ENCODE assay signal across 1 cellular context in genomic region chr10:1048732-1049424, GRCh38.
TF ChIP-seq lines count a peak whose summit lies in the region.

IDI1 (minus strand) TSS chr10:1049119; CDS start chr10:1049003, 116 bp downstream.

TF ChIP-seq in HepG2, 621 proteins besides CTCF, POLR2A, EP300 and RAD21 (continued from another document and continues in another):
- TF ChIP-seq NFAT5 (CRISPR knock-in tag; IDR thresholded peaks at IDR 0.05) (no peak), ZNF275 (CRISPR knock-in tag; IDR thresholded peaks at IDR 0.05; ENCODE audit: borderline replicate concordance) (no peak; the same call in 1 of the 2 replicates), CBX5 (CRISPR knock-in tag; IDR thresholded peaks at IDR 0.05; ENCODE audit: borderline replicate concordance) (peak; percentile 12; the same call in 1 of the 2 replicates), ZNF329 (CRISPR knock-in tag; IDR thresholded peaks at IDR 0.05; ENCODE audit: low read depth) (peak; percentile 48; the same call in 1 of the 2 replicates), ZSCAN9 (CRISPR knock-in tag; IDR thresholded peaks at IDR 0.05; ENCODE audit: borderline replicate concordance) (no peak), DR1 (CRISPR knock-in tag; IDR thresholded peaks at IDR 0.05) (peak; percentile 99), STAT5B (CRISPR knock-in tag; IDR thresholded peaks at IDR 0.05) (no peak), SRF (IDR thresholded peaks at IDR 0.05; ENCODE audit: low read depth, low read length) (no peak), ZSCAN25 (CRISPR knock-in tag; IDR thresholded peaks at IDR 0.05) (no peak; the same call in 1 of the 2 replicates), HNRNPLL (IDR thresholded peaks at IDR 0.05; ENCODE audit: low read depth, low read length, poor library complexity, severe bottlenecking) (peak; percentile 76), HOXA3 (CRISPR knock-in tag; IDR thresholded peaks at IDR 0.05) (peak; percentile 95), GLI4 (CRISPR knock-in tag; IDR thresholded peaks at IDR 0.05; ENCODE audit: borderline replicate concordance) (no peak), YEATS2 (CRISPR knock-in tag; IDR thresholded peaks at IDR 0.05; ENCODE audit: borderline replicate concordance) (peak; percentile 63; the same call in 1 of the 2 replicates), CBX1 (IDR thresholded peaks at IDR 0.05; ENCODE audit: low read depth) (no peak), ZBTB25 (CRISPR knock-in tag; IDR thresholded peaks at IDR 0.05) (peak; percentile 96), EZH2 (conservative IDR thresholded peaks at IDR 0.05; ENCODE audit: low read depth, low read length) (no peak), ZNF18 (CRISPR knock-in tag; IDR thresholded peaks at IDR 0.05; ENCODE audit: insufficient replicate concordance) (peak; percentile 12), ZNF343 (CRISPR knock-in tag; IDR thresholded peaks at IDR 0.05) (peak; percentile 64), ZNF383 (CRISPR knock-in tag; IDR thresholded peaks at IDR 0.05; ENCODE audit: borderline replicate concordance) (no peak), ZNF20 (CRISPR knock-in tag; IDR thresholded peaks at IDR 0.05) (peak; percentile 79; the same call in 1 of the 2 replicates), NFE2L1 (CRISPR knock-in tag; IDR thresholded peaks at IDR 0.05; ENCODE audit: borderline replicate concordance) (no peak), LRRFIP1 (CRISPR knock-in tag; conservative IDR thresholded peaks at IDR 0.05) (no peak), TP53 (CRISPR knock-in tag; conservative IDR thresholded peaks at IDR 0.05) (peak; percentile 86; the same call in 1 of the 2 replicates), POLR2AphosphoS2 (IDR thresholded peaks at IDR 0.05; ENCODE audit: low read depth, low read length) (0 out of 2 replicates have a peak, but pooled peaks have one; percentile 47), EHMT2 (IDR thresholded peaks at IDR 0.05; ENCODE audit: borderline replicate concordance, low read depth, low read length) (no peak), ISL2 (CRISPR knock-in tag; IDR thresholded peaks at IDR 0.05) (peak; percentile 75), ZNF234 (CRISPR knock-in tag; conservative IDR thresholded peaks at IDR 0.05) (peak; percentile 93; the same call in 1 of the 2 replicates), E2F2 (CRISPR knock-in tag; IDR thresholded peaks at IDR 0.05; ENCODE audit: borderline replicate concordance) (no peak), BORCS8-MEF2B (CRISPR knock-in tag; IDR thresholded peaks at IDR 0.05) (peak; percentile 85; the same call in 1 of the 2 replicates), MED8 (CRISPR knock-in tag; IDR thresholded peaks at IDR 0.05; ENCODE audit: insufficient replicate concordance) (peak; percentile 57), ZEB1 (IDR thresholded peaks at IDR 0.05; ENCODE audit: insufficient replicate concordance, low read depth) (no peak), TAF1 (CRISPR knock-in tag; IDR thresholded peaks at IDR 0.05) (peak; percentile 94)
- TF ChIP-seq, protein P1, sequence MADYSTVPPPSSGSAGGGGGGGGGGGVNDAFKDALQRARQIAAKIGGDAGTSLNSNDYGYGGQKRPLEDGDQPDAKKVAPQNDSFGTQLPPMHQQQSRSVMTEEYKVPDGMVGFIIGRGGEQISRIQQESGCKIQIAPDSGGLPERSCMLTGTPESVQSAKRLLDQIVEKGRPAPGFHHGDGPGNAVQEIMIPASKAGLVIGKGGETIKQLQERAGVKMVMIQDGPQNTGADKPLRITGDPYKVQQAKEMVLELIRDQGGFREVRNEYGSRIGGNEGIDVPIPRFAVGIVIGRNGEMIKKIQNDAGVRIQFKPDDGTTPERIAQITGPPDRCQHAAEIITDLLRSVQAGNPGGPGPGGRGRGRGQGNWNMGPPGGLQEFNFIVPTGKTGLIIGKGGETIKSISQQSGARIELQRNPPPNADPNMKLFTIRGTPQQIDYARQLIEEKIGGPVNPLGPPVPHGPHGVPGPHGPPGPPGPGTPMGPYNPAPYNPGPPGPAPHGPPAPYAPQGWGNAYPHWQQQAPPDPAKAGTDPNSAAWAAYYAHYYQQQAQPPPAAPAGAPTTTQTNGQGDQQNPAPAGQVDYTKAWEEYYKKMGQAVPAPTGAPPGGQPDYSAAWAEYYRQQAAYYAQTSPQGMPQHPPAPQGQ (CRISPR knock-in tag; IDR thresholded peaks at IDR 0.05; ENCODE audit: borderline replicate concordance): no peak
- TF ChIP-seq, protein P2, sequence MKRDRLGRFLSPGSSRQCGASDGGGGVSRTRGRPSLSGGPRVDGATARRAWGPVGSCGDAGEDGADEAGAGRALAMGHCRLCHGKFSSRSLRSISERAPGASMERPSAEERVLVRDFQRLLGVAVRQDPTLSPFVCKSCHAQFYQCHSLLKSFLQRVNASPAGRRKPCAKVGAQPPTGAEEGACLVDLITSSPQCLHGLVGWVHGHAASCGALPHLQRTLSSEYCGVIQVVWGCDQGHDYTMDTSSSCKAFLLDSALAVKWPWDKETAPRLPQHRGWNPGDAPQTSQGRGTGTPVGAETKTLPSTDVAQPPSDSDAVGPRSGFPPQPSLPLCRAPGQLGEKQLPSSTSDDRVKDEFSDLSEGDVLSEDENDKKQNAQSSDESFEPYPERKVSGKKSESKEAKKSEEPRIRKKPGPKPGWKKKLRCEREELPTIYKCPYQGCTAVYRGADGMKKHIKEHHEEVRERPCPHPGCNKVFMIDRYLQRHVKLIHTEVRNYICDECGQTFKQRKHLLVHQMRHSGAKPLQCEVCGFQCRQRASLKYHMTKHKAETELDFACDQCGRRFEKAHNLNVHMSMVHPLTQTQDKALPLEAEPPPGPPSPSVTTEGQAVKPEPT (CRISPR knock-in tag; IDR thresholded peaks at IDR 0.05; ENCODE audit: low read depth): peak; percentile 73; the same call in 1 of the 2 replicates
- TF ChIP-seq, protein P3, sequence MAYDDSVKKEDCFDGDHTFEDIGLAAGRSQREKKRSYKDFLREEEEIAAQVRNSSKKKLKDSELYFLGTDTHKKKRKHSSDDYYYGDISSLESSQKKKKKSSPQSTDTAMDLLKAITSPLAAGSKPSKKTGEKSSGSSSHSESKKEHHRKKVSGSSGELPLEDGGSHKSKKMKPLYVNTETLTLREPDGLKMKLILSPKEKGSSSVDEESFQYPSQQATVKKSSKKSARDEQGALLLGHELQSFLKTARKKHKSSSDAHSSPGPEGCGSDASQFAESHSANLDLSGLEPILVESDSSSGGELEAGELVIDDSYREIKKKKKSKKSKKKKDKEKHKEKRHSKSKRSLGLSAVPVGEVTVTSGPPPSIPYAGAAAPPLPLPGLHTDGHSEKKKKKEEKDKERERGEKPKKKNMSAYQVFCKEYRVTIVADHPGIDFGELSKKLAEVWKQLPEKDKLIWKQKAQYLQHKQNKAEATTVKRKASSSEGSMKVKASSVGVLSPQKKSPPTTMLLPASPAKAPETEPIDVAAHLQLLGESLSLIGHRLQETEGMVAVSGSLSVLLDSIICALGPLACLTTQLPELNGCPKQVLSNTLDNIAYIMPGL (CRISPR knock-in tag; IDR thresholded peaks at IDR 0.05; ENCODE audit: borderline replicate concordance in 1 of 2, low read depth in 1 of 2): peak; percentile 74 to 79; a peak in 3 of 4 replicates
- TF ChIP-seq, protein P4, sequence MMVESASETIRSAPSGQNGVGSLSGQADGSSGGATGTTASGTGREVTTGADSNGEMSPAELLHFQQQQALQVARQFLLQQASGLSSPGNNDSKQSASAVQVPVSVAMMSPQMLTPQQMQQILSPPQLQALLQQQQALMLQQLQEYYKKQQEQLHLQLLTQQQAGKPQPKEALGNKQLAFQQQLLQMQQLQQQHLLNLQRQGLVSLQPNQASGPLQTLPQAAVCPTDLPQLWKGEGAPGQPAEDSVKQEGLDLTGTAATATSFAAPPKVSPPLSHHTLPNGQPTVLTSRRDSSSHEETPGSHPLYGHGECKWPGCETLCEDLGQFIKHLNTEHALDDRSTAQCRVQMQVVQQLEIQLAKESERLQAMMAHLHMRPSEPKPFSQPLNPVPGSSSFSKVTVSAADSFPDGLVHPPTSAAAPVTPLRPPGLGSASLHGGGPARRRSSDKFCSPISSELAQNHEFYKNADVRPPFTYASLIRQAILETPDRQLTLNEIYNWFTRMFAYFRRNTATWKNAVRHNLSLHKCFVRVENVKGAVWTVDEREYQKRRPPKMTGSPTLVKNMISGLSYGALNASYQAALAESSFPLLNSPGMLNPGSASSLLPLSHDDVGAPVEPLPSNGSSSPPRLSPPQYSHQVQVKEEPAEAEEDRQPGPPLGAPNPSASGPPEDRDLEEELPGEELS (CRISPR knock-in tag; IDR thresholded peaks at IDR 0.05): 0 out of 2 replicates have a peak, but pooled peaks have one; percentile 8
